ENCODE assay signal across 10 cellular contexts in genomic region chr11:44316388-44317240, GRCh38. TPM values are rescaled to one million over a fixed set of nuclear protein-coding genes. Genes with fewer than 3 reads are reported as not detected.
A peak's percentile ranks its signal among the peaks of the same experiment; 100 is the strongest.
DNase-seq lines count a peak whose midpoint lies in the region; FAIRE-seq and TF ChIP-seq lines count a peak whose summit lies in the region.
"Had no signal": no experiment of that assay in that cellular context is flagged by ENCODE, and none has a peak within 500 bp of the region (broad histone marks: within the 10 kb centered on the region; RNA-seq: fewer than 3 reads in every experiment).

No MANE protein-coding gene starts in this region.

- H3K4me1 Mint-ChIP-seq in endodermal cell, result peaks cover 4% of the 10 kb centered on the region

- H3K4me1 ChIP-seq in endodermal cell (ENCODE audit: control insufficient read depth, insufficient read depth, low read length), result no peaks in the 10 kb centered on the region
- peaks cover 7% of the 10 kb centered on the region for H3K4me1 ChIP-seq in osteoblast (ENCODE audit: insufficient read depth, low read length)

- peak; percentile 46 for TF ChIP-seq CTCF in endodermal cell (conservative IDR thresholded peaks at IDR 0.05)
- no peak for TF ChIP-seq CTCF in osteoblast (IDR thresholded peaks at IDR 0.05; ENCODE audit: extremely low read depth, low read depth, low read length)

- no peaks in the 10 kb centered on the region for H3K9me3 ChIP-seq in endodermal cell (ENCODE audit: control insufficient read depth, low read length)
- H3K9me3 ChIP-seq in osteoblast (ENCODE audit: low read depth, low read length), result no peaks in the 10 kb centered on the region

- in situ Hi-C loops in G401 (cut with HindIII; ENCODE audit: low sequenced_read_pairs), result no loop called here

- H3K36me3 Mint-ChIP-seq in endodermal cell (ENCODE audit: low read depth), result no peaks in the 10 kb centered on the region

- peak overlapping the region; percentile 65 for H3K4me2 ChIP-seq in osteoblast (ENCODE audit: insufficient read depth, low read length)

- H3K27me3 ChIP-seq in endodermal cell (ENCODE audit: control insufficient read depth, insufficient read depth, low read length, poor library complexity, severe bottlenecking) (peaks cover 100% of the 10 kb centered on the region), osteoblast (ENCODE audit: insufficient read depth, low read length) (peaks cover 94% of the 10 kb centered on the region)

- H4K20me1 ChIP-seq in osteoblast (ENCODE audit: insufficient read depth, low read length), result no peaks in the 10 kb centered on the region

- H3K9ac ChIP-seq in endodermal cell (ENCODE audit: extremely low read depth, low read length, poor library complexity, severe bottlenecking), result no peak overlapping the region

- H3K27ac Mint-ChIP-seq in endodermal cell, result no peak overlapping the region

- H2AFZ ChIP-seq in osteoblast (ENCODE audit: low read length), result no peak overlapping the region

- 2 to 3% methylated on average over 22 to 64 of the region's 64 CpGs for WGBS in endodermal cell (ENCODE audit: insufficient coverage in 1 of 2, insufficient read length in 1 of 2), 2 experiments

- no peak overlapping the region for H3K27ac ChIP-seq in endodermal cell (ENCODE audit: low read depth, low read length)
- no peak overlapping the region for H3K27ac ChIP-seq in osteoblast (ENCODE audit: low read depth, low read length)
- H3K27ac ChIP-seq: skin epidermis had no signal

- H3K27me3 Mint-ChIP-seq in endodermal cell (ENCODE audit: insufficient read depth), result peaks cover 100% of the 10 kb centered on the region

- H3K36me3 ChIP-seq in endodermal cell (ENCODE audit: control insufficient read depth, insufficient read depth, low read length) (no peaks in the 10 kb centered on the region), osteoblast (ENCODE audit: insufficient read depth, low read length) (no peaks in the 10 kb centered on the region)

- FAIRE-seq in GM19239 (lab: Jason Lieb, UNC), result no peak

- peak overlapping the region; percentile 75 for H3K4me3 ChIP-seq in endodermal cell (ENCODE audit: low read length)
- peak overlapping the region; percentile 48 for H3K4me3 ChIP-seq in osteoblast (ENCODE audit: insufficient read depth, low read length)

- H3K79me2 ChIP-seq in osteoblast (ENCODE audit: insufficient read depth, low read length), result no peaks in the 10 kb centered on the region

- H3K4me3 Mint-ChIP-seq in endodermal cell, result peak overlapping the region; percentile 51

- DNase-seq in COLO668 (lab: John Stamatoyannopoulos, UW; ENCODE audit: unreplicated experiment), result peak; percentile 93
- DNase-seq in NCI-H1930 (lab: John Stamatoyannopoulos, UW), result peak; percentile 31 to 36
- DNase-seq in endodermal cell, result peak; percentile 82
- no peak for DNase-seq in osteoblast (ENCODE audit: insufficient read length, low spot score, missing footprints)
- DNase-seq in SIG-M5 (lab: John Stamatoyannopoulos, UW), result no peak
- no peak for DNase-seq in G401 (ENCODE audit: low spot score)
- DNase-seq in GM19239 (ENCODE audit: insufficient read length, low spot score), result no peak
- no peak for DNase-seq in activated CD4-positive, CD25-positive, alpha-beta regulatory T cell treated with anti-CD3 and anti-CD28 coated beads, Interleukin-2, amount 50 U/mL, for 72 hours

- no peaks in the 10 kb centered on the region for H3K9me3 Mint-ChIP-seq in endodermal cell

RNA-seq across cellular contexts. Expression of gene ALX4, which starts 6.7 kb away (rescaled TPM):
- not detected for total RNA-seq in endodermal cell
- polyA plus RNA-seq in endodermal cell (2013, experiment 1 of 2), result 0.43 TPM
- polyA plus RNA-seq in endodermal cell (2013, experiment 2 of 2), result 0.33 TPM
- under 0.01 and 0.29 TPM in 2 replicates for total RNA-seq in osteoblast
- total RNA-seq in G401 (2014; rRNA removed; shearing (Covaris generic)), result 34.2 and 44.2 TPM in 2 replicates
- total RNA-seq: activated CD8-positive, alpha-beta memory T cell treated with anti-CD3 and anti-CD28 coated beads for 36 hours had no signal

Comparison
In these comparisons a context has a peak if more than half of its experiments do, and no peak if none do; other contexts are left out.
1. DNase-seq: peak in COLO668 (single experiment), NCI-H1930 (2 of 2) and endodermal cell (single experiment); none in osteoblast (single experiment), SIG-M5 (single experiment), G401 (single experiment), GM19239 (single experiment) and activated CD4-positive, CD25-positive, alpha-beta regulatory T cell treated with anti-CD3 and anti-CD28 coated beads, Interleukin-2, amount 50 U/mL, for 72 hours (single experiment).
2. RNA of gene ALX4, which starts 6.7 kb away (total RNA-seq): 34.2 to 44.2 TPM in G401; not detected in endodermal cell and under 0.01 to 0.29 TPM in osteoblast; every median in the first group is over 10 times any median in the second.